ENCODE assay signal across 29 cellular contexts in genomic region chr12:101777978-101778377, GRCh38. TPM values are rescaled to one million over a fixed set of nuclear protein-coding genes. Genes with fewer than 3 reads are reported as not detected.
DNase-seq lines count a peak whose midpoint lies in the region; ATAC-seq and TF ChIP-seq lines count a peak whose summit lies in the region.
"Had no signal": no experiment of that assay in that cellular context is flagged by ENCODE, and none has a peak within 500 bp of the region (broad histone marks: within the 10 kb centered on the region; RNA-seq: fewer than 3 reads in every experiment).

No MANE protein-coding gene starts in this region.

- peaks cover 19% of the 10 kb centered on the region for H3F3A ChIP-seq in MM.1S (ENCODE audit: insufficient read depth, low read length)

- H3K27ac ChIP-seq in BLaER1 treated with 17β-estradiol and CSF1 and Interleukin-3, amounts not matched to agents 10 nM and 100 nM: peak overlapping the region in 10 of 11 experiments; percentile 11 to 86 (median 76); a peak in 17 of 22 replicates
- H3K27ac ChIP-seq in MM.1S (ENCODE audit: low read length) (peak overlapping the region; percentile 56; the same call in 1 of the 2 replicates), heart right ventricle (peak overlapping the region in 4 of 10 donors; percentile 27 to 57 (median 38)), endodermal cell (ENCODE audit: low read depth, low read length) (no peak overlapping the region)
- H3K27ac ChIP-seq: pancreas, right lobe of liver, testis had no signal

- intact Hi-C loops in heart right ventricle (cut with DNase I): loop anchor here in 5 of 10 donors (2.0 to 10.0 kb wide), 5 partner anchors 53 to 373 kb away; partner anchors contain the start of genes GNPTAB (in 3 of the 5) and ARL1 (in 1 of the 5)

- peak overlapping the region in 3 of 10 experiments; percentile 12 to 29 (median 19); a peak in 3 of 20 replicates for H3K4me3 ChIP-seq in BLaER1 treated with 17β-estradiol and CSF1 and Interleukin-3, amounts not matched to agents 10 nM and 100 nM
- H3K4me3 ChIP-seq in MM.1S (ENCODE audit: low read length): no peak overlapping the region
- H3K4me3 ChIP-seq in heart right ventricle: no peak overlapping the region
- no peak overlapping the region for H3K4me3 ChIP-seq in endodermal cell (ENCODE audit: low read length)
- H3K4me3 ChIP-seq: pancreas, right lobe of liver, testis had no signal

- peaks cover 0 to 54% (median 24%) of the 10 kb centered on the region in 11 experiments; a peak in 13 of 22 replicates for H3K36me3 ChIP-seq in BLaER1 treated with 17β-estradiol and CSF1 and Interleukin-3, amounts not matched to agents 10 nM and 100 nM
- H3K36me3 ChIP-seq in MM.1S (replicated peaks; ENCODE audit: insufficient read depth, low read length): no peaks in the 10 kb centered on the region
- H3K36me3 ChIP-seq in heart right ventricle: peaks cover 0 to 57% (median 0%) of the 10 kb centered on the region in 9 donors
- peaks cover 7% of the 10 kb centered on the region for H3K36me3 ChIP-seq in endodermal cell (ENCODE audit: control insufficient read depth, insufficient read depth, low read length)
- H3K36me3 ChIP-seq: pancreas, right lobe of liver had no signal

- TF ChIP-seq CTCF in MM.1S (IDR thresholded peaks at IDR 0.05; ENCODE audit: low read length): no peak
- no peak for TF ChIP-seq CTCF in heart right ventricle (IDR thresholded peaks at IDR 0.05)
- TF ChIP-seq CTCF in endodermal cell (conservative IDR thresholded peaks at IDR 0.05): no peak

- 0 out of 2 replicates have a peak, but pooled peaks cover 2% of the 10 kb centered on the region for H3K79me2 ChIP-seq in MM.1S (ENCODE audit: low read length)

- ATAC-seq in heart right ventricle (peak; percentile 39 to 87 (median 70)), HG02798 (IDR thresholded peaks at IDR 0.05; ENCODE audit: poor library complexity, unreplicated experiment) (no peak), HG03378 (IDR thresholded peaks at IDR 0.05; ENCODE audit: unreplicated experiment) (no peak), GM21619 (IDR thresholded peaks at IDR 0.05; ENCODE audit: unreplicated experiment) (no peak)
- ATAC-seq in natural killer cell treated with Interleukin-12 subunit alpha and Interleukin-12 subunit beta and Interleukin-15 and Interleukin-18, amount 100 ng/mL, for 72 hours: no peak
- ATAC-seq: activated naive CD4-positive, alpha-beta T cell treated with anti-CD3 and anti-CD28 coated beads, Interleukin-2, amount 50 U/mL, for 72 hours; esophagus mucosa; HCT116 had no signal

- no peaks in the 10 kb centered on the region for H4K20me1 ChIP-seq in BLaER1 treated with 17β-estradiol and CSF1 and Interleukin-3, amounts not matched to agents 10 nM and 100 nM
- no peaks in the 10 kb centered on the region for H4K20me1 ChIP-seq in MM.1S (ENCODE audit: insufficient read depth, low read length)

- 44 to 57% methylated on average over 4 of the region's 4 CpGs for WGBS in heart right ventricle, 2 donors
- WGBS in endodermal cell (ENCODE audit: insufficient coverage in 1 of 2, insufficient read length in 1 of 2), 2 experiments: 91% methylated on average over 4 of the region's 4 CpGs; no CpG with 5 or more reads in 1 of the 2 experiments

- DNase-seq in MM.1S (no peak), heart right ventricle (peak in 1 of 2 donors; percentile 15), endodermal cell (no peak)
- no peak for DNase-seq in natural killer cell treated with Interleukin-12 subunit alpha and Interleukin-12 subunit beta and Interleukin-15 and Interleukin-18, amount 100 ng/mL, for 72 hours (ENCODE audit: low spot score)
- DNase-seq: CD4-positive, alpha-beta memory T cell; DMS153; effector memory CD4-positive, alpha-beta T cell; KG1; kidney; NCI-H1092; NCI-H2029; NCI-H345; NCI-H774; pancreas; right lobe of liver; SHP77; SW 1271; testis had no signal

- no peaks in the 10 kb centered on the region for H3K27me3 Mint-ChIP-seq in natural killer cell treated with Interleukin-12 subunit alpha and Interleukin-12 subunit beta and Interleukin-15 and Interleukin-18, amount 100 ng/mL, for 72 hours
- no peaks in the 10 kb centered on the region for H3K27me3 Mint-ChIP-seq in endodermal cell (ENCODE audit: insufficient read depth)
- H3K27me3 Mint-ChIP-seq: CD4-positive, alpha-beta memory T cell had no signal

- peak overlapping the region; percentile 3 to 94 (median 74); a peak in 19 of 22 replicates for H3K4me2 ChIP-seq in BLaER1 treated with 17β-estradiol and CSF1 and Interleukin-3, amounts not matched to agents 10 nM and 100 nM
- peak overlapping the region; percentile 10; the same call in 1 of the 2 replicates for H3K4me2 ChIP-seq in MM.1S (ENCODE audit: low read depth, low read length)

- peaks cover 52 to 56% of the 10 kb centered on the region in 2 donors for H3K4me1 Mint-ChIP-seq in natural killer cell treated with Interleukin-12 subunit alpha and Interleukin-12 subunit beta and Interleukin-15 and Interleukin-18, amount 100 ng/mL, for 72 hours (ENCODE audit: low read depth in 2 of 2)
- no peaks in the 10 kb centered on the region for H3K4me1 Mint-ChIP-seq in endodermal cell

- H3K27ac Mint-ChIP-seq in natural killer cell treated with Interleukin-12 subunit alpha and Interleukin-12 subunit beta and Interleukin-15 and Interleukin-18, amount 100 ng/mL, for 72 hours: peak overlapping the region; percentile 72 to 77
- H3K27ac Mint-ChIP-seq in endodermal cell: no peak overlapping the region
- H3K27ac Mint-ChIP-seq: activated T-helper 1 cell treated with anti-CD3 and anti-CD28 coated beads, Interleukin-12 subunit alpha, Interleukin-12 subunit beta, Interleukin-2, Interleukin-4 antibody, amounts not matched to agents 30 ng/mL and 10 ng/mL and 1 ng/mL, durations not matched to agents 14 hours and 24 hours and 36 hours; nephron had no signal

- peaks cover 20% of the 10 kb centered on the region for H3K36me3 Mint-ChIP-seq in natural killer cell treated with Interleukin-12 subunit alpha and Interleukin-12 subunit beta and Interleukin-15 and Interleukin-18, amount 100 ng/mL, for 72 hours
- peaks cover 8% of the 10 kb centered on the region for H3K36me3 Mint-ChIP-seq in endodermal cell (ENCODE audit: low read depth)

- H3K9me3 Mint-ChIP-seq in natural killer cell treated with Interleukin-12 subunit alpha and Interleukin-12 subunit beta and Interleukin-15 and Interleukin-18, amount 100 ng/mL, for 72 hours: no peaks in the 10 kb centered on the region
- no peaks in the 10 kb centered on the region for H3K9me3 Mint-ChIP-seq in endodermal cell
- H3K9me3 Mint-ChIP-seq: activated naive CD4-positive, alpha-beta T cell treated with anti-CD3 and anti-CD28 coated beads, Interleukin-2, amount 50 U/mL, for 72 hours; activated T-helper 1 cell treated with anti-CD3 and anti-CD28 coated beads, Interleukin-12 subunit alpha, Interleukin-12 subunit beta, Interleukin-2, Interleukin-4 antibody, amounts not matched to agents 30 ng/mL and 10 ng/mL and 1 ng/mL, durations not matched to agents 14 hours and 24 hours and 36 hours; CD4-positive, alpha-beta memory T cell; nephron had no signal

- H3K9ac ChIP-seq in BLaER1 treated with 17β-estradiol and CSF1 and Interleukin-3, amounts not matched to agents 10 nM and 100 nM: peak overlapping the region in 6 of 11 experiments; percentile 7 to 60 (median 54); a peak in 8 of 22 replicates
- H3K9ac ChIP-seq in MM.1S (ENCODE audit: low read length) (no peak overlapping the region; the same call in 1 of the 2 replicates), endodermal cell (ENCODE audit: extremely low read depth, low read length, poor library complexity, severe bottlenecking) (no peak overlapping the region)

- peaks cover 67 to 100% (median 97%) of the 10 kb centered on the region in 10 experiments for H3K4me1 ChIP-seq in BLaER1 treated with 17β-estradiol and CSF1 and Interleukin-3, amounts not matched to agents 10 nM and 100 nM
- H3K4me1 ChIP-seq in MM.1S (ENCODE audit: low read length): peaks cover 33% of the 10 kb centered on the region
- peaks cover 0 to 36% (median 10%) of the 10 kb centered on the region in 9 donors for H3K4me1 ChIP-seq in heart right ventricle
- no peaks in the 10 kb centered on the region for H3K4me1 ChIP-seq in endodermal cell (ENCODE audit: control insufficient read depth, insufficient read depth, low read length)
- H3K4me1 ChIP-seq: pancreas, right lobe of liver, testis had no signal

- no peak overlapping the region for H3K4me3 Mint-ChIP-seq in natural killer cell treated with Interleukin-12 subunit alpha and Interleukin-12 subunit beta and Interleukin-15 and Interleukin-18, amount 100 ng/mL, for 72 hours
- H3K4me3 Mint-ChIP-seq in endodermal cell: no peak overlapping the region
- H3K4me3 Mint-ChIP-seq: activated T-helper 1 cell treated with anti-CD3 and anti-CD28 coated beads, Interleukin-12 subunit alpha, Interleukin-12 subunit beta, Interleukin-2, Interleukin-4 antibody, amounts not matched to agents 30 ng/mL and 10 ng/mL and 1 ng/mL, durations not matched to agents 14 hours and 24 hours and 36 hours; CD4-positive, alpha-beta memory T cell; nephron had no signal

- no peaks in the 10 kb centered on the region for H3K27me3 ChIP-seq in BLaER1 treated with 17β-estradiol and CSF1 and Interleukin-3, amounts not matched to agents 10 nM and 100 nM
- no peaks in the 10 kb centered on the region for H3K27me3 ChIP-seq in MM.1S (replicated peaks; ENCODE audit: insufficient read depth, low read length)
- H3K27me3 ChIP-seq in heart right ventricle: no peaks in the 10 kb centered on the region
- no peaks in the 10 kb centered on the region for H3K27me3 ChIP-seq in endodermal cell (ENCODE audit: control insufficient read depth, insufficient read depth, low read length, poor library complexity, severe bottlenecking)
- H3K27me3 ChIP-seq: pancreas, right lobe of liver, testis had no signal

- no peaks in the 10 kb centered on the region for H3K9me2 ChIP-seq in MM.1S (replicated peaks; ENCODE audit: insufficient read depth, low read length)

- no peak overlapping the region for H2AFZ ChIP-seq in MM.1S (ENCODE audit: low read length)

- H3K9me3 ChIP-seq in BLaER1 treated with 17β-estradiol and CSF1 and Interleukin-3, amounts not matched to agents 10 nM and 100 nM (replicated peaks in 1 of 11): no peaks in the 10 kb centered on the region
- no peaks in the 10 kb centered on the region for H3K9me3 ChIP-seq in MM.1S (replicated peaks; ENCODE audit: insufficient read depth, low read length)
- no peaks in the 10 kb centered on the region for H3K9me3 ChIP-seq in heart right ventricle
- no peaks in the 10 kb centered on the region for H3K9me3 ChIP-seq in endodermal cell (ENCODE audit: control insufficient read depth, low read length)
- H3K9me3 ChIP-seq: pancreas, right lobe of liver, testis had no signal

RNA-seq across cellular contexts. Expression of gene SYCP3, which starts 38.7 kb away (rescaled TPM):
- under 1 TPM in 1 of 10 donors, not detected in 9; 0.18 TPM for total RNA-seq in heart right ventricle
- under 1 TPM; 0.07 to 0.22 TPM for polyA plus RNA-seq in heart right ventricle
- total RNA-seq in natural killer cell treated with Interleukin-12 subunit alpha and Interleukin-12 subunit beta and Interleukin-15 and Interleukin-18, amount 100 ng/mL, for 72 hours: 1 to 10 TPM; 2.4 to 2.9 TPM
- total RNA-seq in endodermal cell: not detected
- polyA plus RNA-seq in endodermal cell (2013, experiment 1 of 2): not detected
- not detected for polyA plus RNA-seq in endodermal cell (2013, experiment 2 of 2)
- total RNA-seq: HT1080, mesenteric fat pad, right lobe of liver had no signal

RNA-seq across cellular contexts. Expression of gene GNPTAB, which starts 52.8 kb away (rescaled TPM):
- total RNA-seq in heart right ventricle: 10 to 100 TPM; 39.9 to 60.6 (median 49.0) TPM
- polyA plus RNA-seq in heart right ventricle: 10 to 100 TPM; 10.5 to 24.6 TPM
- total RNA-seq in natural killer cell treated with Interleukin-12 subunit alpha and Interleukin-12 subunit beta and Interleukin-15 and Interleukin-18, amount 100 ng/mL, for 72 hours: 100 to 1,000 TPM; 139 to 186 TPM
- total RNA-seq in endodermal cell: 10 to 100 TPM; 27.8 to 30.5 TPM
- 14.4 TPM for polyA plus RNA-seq in endodermal cell (2013, experiment 1 of 2)
- 13.5 TPM for polyA plus RNA-seq in endodermal cell (2013, experiment 2 of 2)

Comparison
In these comparisons a context has a peak if more than half of its experiments do, and no peak if none do; other contexts are left out.
1. H3K9ac ChIP-seq: peak in BLaER1 treated with 17β-estradiol and CSF1 and Interleukin-3, amounts not matched to agents 10 nM and 100 nM (6 of 11); none in MM.1S (single experiment) and endodermal cell (single experiment).
2. ATAC-seq: peak in heart right ventricle (8 of 8); none in natural killer cell treated with Interleukin-12 subunit alpha and Interleukin-12 subunit beta and Interleukin-15 and Interleukin-18, amount 100 ng/mL, for 72 hours (0 of 2), HG02798 (single experiment), HG03378 (single experiment) and GM21619 (single experiment).